ENCODE assay signal across 26 cellular contexts in the genomic region with DNA sequence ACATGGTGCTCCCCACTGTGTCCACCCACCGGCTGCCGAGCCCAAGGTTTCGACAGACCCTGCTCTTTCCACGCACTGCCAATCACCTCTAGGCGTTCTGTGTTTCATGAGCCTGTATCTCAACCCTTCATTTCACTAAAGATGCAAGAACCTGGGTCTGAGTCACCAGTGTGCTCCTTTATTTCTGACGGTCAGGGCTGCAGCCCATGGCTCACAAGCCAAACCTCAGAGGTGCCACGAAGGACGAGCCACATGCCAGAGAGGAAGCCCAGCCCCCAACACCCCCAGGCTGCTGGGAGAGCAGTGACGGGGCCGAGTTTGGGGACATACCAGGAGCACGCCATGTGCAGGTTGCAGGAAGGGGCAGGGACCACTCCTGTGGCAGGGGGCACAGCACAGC.
"Had no signal": no experiment of that assay in that cellular context is flagged by ENCODE, and none has a peak within 500 bp of the region (broad histone marks: within the 10 kb centered on the region; RNA-seq: fewer than 3 reads in every experiment).

No MANE protein-coding gene starts in this region.

- H3K4me1 ChIP-seq: left lung, lower lobe of right lung, pancreas had no signal

- H3K27me3 ChIP-seq: pancreas, tibial nerve had no signal

- H3K27ac Mint-ChIP-seq: activated naive CD4-positive, alpha-beta T cell treated with anti-CD3 and anti-CD28 coated beads, Interleukin-2, amount 10 ng/mL, durations not matched to agents 7 days and 5 days; activated naive CD8-positive, alpha-beta T cell treated with anti-CD3 and anti-CD28 coated beads, Interleukin-2, amount 10 ng/mL, durations not matched to agents 7 days and 5 days; natural killer cell treated with Interleukin-12 subunit alpha and Interleukin-12 subunit beta and Interleukin-15 and Interleukin-18, amount 100 ng/mL, for 72 hours; stimulated activated naive B cell treated with anti-CD40 and anti-IgM and Interleukin-4, amounts not matched to agents 10 μg/mL and 1 μg/mL and 100 μg/mL, for 72 hours had no signal

- DNase-seq: activated CD4-positive, alpha-beta T cell treated with anti-CD3 and anti-CD28 coated beads for 4 hours; activated CD4-positive, alpha-beta T cell treated with anti-CD3 and anti-CD28 coated beads, Interleukin-2, amount 50 U/mL, for 4 hours; activated gamma-delta T cell; activated naive CD4-positive, alpha-beta T cell treated with anti-CD3 and anti-CD28 coated beads, Interleukin-2, amount 10 ng/mL, durations not matched to agents 7 days and 5 days; activated naive CD8-positive, alpha-beta T cell treated with anti-CD3 and anti-CD28 coated beads, Interleukin-2, amount 10 ng/mL, durations not matched to agents 7 days and 5 days; effector CD8-positive, alpha-beta T cell; esophagus squamous epithelium; glutamatergic neuron; left lung; lower lobe of right lung; mesendoderm; mucosa of descending colon; pancreas; stimulated activated CD4-positive, alpha-beta T cell treated with anti-CD3 and anti-CD28 coated beads, Interleukin-1b, Interleukin-23, amount 100 ng/mL, for 48 hours; stimulated activated naive B cell treated with anti-CD40 and anti-IgM and Interleukin-4, amounts not matched to agents 10 μg/mL and 1 μg/mL and 100 μg/mL, for 72 hours; stomach had no signal

- H3K9me3 Mint-ChIP-seq: activated naive CD4-positive, alpha-beta T cell treated with anti-CD3 and anti-CD28 coated beads, Interleukin-2, amount 10 ng/mL, durations not matched to agents 7 days and 5 days had no signal

- H3K4me3 ChIP-seq: esophagus squamous epithelium, left lung, lower lobe of right lung, mucosa of descending colon, pancreas, prostate gland, smooth muscle cell, stomach, tibial nerve had no signal

- H3K4me2 ChIP-seq: smooth muscle cell had no signal

- H3K4me1 Mint-ChIP-seq: stimulated activated naive B cell treated with anti-CD40 and anti-IgM and Interleukin-4, amounts not matched to agents 10 μg/mL and 1 μg/mL and 100 μg/mL, for 72 hours had no signal

- H3K4me3 Mint-ChIP-seq: activated naive CD4-positive, alpha-beta T cell treated with anti-CD3 and anti-CD28 coated beads, Interleukin-2, amount 10 ng/mL, durations not matched to agents 7 days and 5 days; activated naive CD8-positive, alpha-beta T cell treated with anti-CD3 and anti-CD28 coated beads, Interleukin-2, amount 10 ng/mL, durations not matched to agents 7 days and 5 days; natural killer cell treated with Interleukin-12 subunit alpha and Interleukin-12 subunit beta and Interleukin-15 and Interleukin-18, amount 100 ng/mL, for 72 hours; stimulated activated naive B cell treated with anti-CD40 and anti-IgM and Interleukin-4, amounts not matched to agents 10 μg/mL and 1 μg/mL and 100 μg/mL, for 72 hours had no signal

- H3K36me3 ChIP-seq: esophagus squamous epithelium, left lung, lower lobe of right lung, pancreas, prostate gland, stomach, tibial nerve had no signal

- H3K36me3 Mint-ChIP-seq: activated naive CD4-positive, alpha-beta T cell treated with anti-CD3 and anti-CD28 coated beads, Interleukin-2, amount 10 ng/mL, durations not matched to agents 7 days and 5 days; activated naive CD8-positive, alpha-beta T cell treated with anti-CD3 and anti-CD28 coated beads, Interleukin-2, amount 10 ng/mL, durations not matched to agents 7 days and 5 days; stimulated activated naive B cell treated with anti-CD40 and anti-IgM and Interleukin-4, amounts not matched to agents 10 μg/mL and 1 μg/mL and 100 μg/mL, for 72 hours had no signal

- FAIRE-seq: colon, endometrium, frontal cortex, islet of Langerhans, pancreas had no signal

- H3K9me3 ChIP-seq: esophagus squamous epithelium, left lung, lower lobe of right lung, mucosa of descending colon, pancreas, prostate gland, stomach, tibial nerve had no signal

- ATAC-seq: left lung; lower lobe of right lung; mucosa of descending colon; natural killer cell treated with Interleukin-12 subunit alpha and Interleukin-12 subunit beta and Interleukin-15 and Interleukin-18, amount 100 ng/mL, for 72 hours; pancreas; stimulated activated naive B cell treated with anti-CD40 and anti-IgM and Interleukin-4, amounts not matched to agents 10 μg/mL and 1 μg/mL and 100 μg/mL, for 72 hours had no signal

- H3K27ac ChIP-seq: epithelial cell of prostate, esophagus squamous epithelium, left lung, lower lobe of right lung, pancreas, prostate gland, stomach, tibial nerve, VCaP had no signal
